ENCODE assay signal across 2 cellular contexts in the genomic region with DNA sequence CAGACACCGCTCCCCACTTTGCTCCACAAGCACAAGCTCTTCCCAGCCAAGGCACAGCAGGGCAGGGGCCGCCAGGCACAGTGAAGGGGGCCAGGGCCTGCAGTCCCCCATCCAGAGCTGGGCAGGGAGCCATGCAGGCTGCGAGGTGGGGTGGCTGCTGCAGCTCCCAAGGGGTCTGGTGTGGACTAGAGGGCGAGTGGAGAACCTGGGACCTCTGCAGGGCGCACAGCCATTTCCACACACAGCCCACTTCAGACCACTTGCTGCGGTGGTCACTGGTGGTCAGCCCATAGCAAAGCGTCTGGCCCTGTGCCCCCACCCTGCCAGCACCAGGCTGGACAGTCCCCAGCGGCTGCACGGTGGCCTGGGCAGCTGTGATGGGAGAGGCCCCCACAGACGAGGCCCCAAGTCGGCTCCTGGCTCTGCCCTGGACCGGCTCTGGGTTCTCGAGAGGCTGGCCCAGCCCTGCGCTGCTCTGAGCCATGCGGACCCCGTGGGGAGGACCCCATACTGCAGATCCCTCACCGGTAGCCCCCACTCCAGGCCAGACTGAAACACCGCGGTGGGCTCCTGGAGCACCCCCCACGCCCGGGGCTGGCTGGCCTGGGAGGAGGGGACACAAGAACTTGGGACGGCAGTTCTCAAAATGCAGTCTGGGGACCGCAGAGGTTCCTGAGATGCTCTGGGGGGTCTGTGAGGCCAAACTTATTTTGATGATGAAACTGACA.
TF ChIP-seq lines count a peak whose summit lies in the region.

No MANE protein-coding gene starts in this region.

TF ChIP-seq in IMR-90, 13 proteins besides CTCF, POLR2A, EP300 and RAD21:
- TF ChIP-seq CHD1 (IDR thresholded peaks at IDR 0.05; ENCODE audit: low read depth, low read length), result no peak
- TF ChIP-seq MXI1 (IDR thresholded peaks at IDR 0.05; ENCODE audit: borderline replicate concordance, low read depth, low read length), result no peak
- TF ChIP-seq RFX5 (IDR thresholded peaks at IDR 0.05; ENCODE audit: low read depth, low read length), result no peak
- TF ChIP-seq SMC3 (IDR thresholded peaks at IDR 0.05; ENCODE audit: low read depth, low read length), result no peak
- no peak for TF ChIP-seq RCOR1 (IDR thresholded peaks at IDR 0.05; ENCODE audit: insufficient replicate concordance, low read length)
- TF ChIP-seq, protein P1, sequence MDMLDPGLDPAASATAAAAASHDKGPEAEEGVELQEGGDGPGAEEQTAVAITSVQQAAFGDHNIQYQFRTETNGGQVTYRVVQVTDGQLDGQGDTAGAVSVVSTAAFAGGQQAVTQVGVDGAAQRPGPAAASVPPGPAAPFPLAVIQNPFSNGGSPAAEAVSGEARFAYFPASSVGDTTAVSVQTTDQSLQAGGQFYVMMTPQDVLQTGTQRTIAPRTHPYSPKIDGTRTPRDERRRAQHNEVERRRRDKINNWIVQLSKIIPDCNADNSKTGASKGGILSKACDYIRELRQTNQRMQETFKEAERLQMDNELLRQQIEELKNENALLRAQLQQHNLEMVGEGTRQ (IDR thresholded peaks at IDR 0.05; ENCODE audit: low read depth, low read length), result no peak
- no peak for TF ChIP-seq MAZ (IDR thresholded peaks at IDR 0.05; ENCODE audit: borderline replicate concordance, low read depth, low read length)
- no peak for TF ChIP-seq CEBPB (IDR thresholded peaks at IDR 0.05; ENCODE audit: low read depth, low read length)
- no peak for TF ChIP-seq BHLHE40 (IDR thresholded peaks at IDR 0.05; ENCODE audit: low read depth, low read length)

TF ChIP-seq in H1, 55 proteins besides CTCF, POLR2A, EP300 and RAD21:
- no peak for TF ChIP-seq JUND (IDR thresholded peaks at IDR 0.05; ENCODE audit: low read length)
- TF ChIP-seq CHD1 (IDR thresholded peaks at IDR 0.05; ENCODE audit: low read depth, low read length), result no peak
- TF ChIP-seq GABPA (IDR thresholded peaks at IDR 0.05; ENCODE audit: borderline replicate concordance, insufficient read depth, low read length), result no peak
- no peak for TF ChIP-seq CBX5 (IDR thresholded peaks at IDR 0.05; ENCODE audit: low read depth, low read length)
- no peak for TF ChIP-seq RXRA (IDR thresholded peaks at IDR 0.05; ENCODE audit: insufficient read depth, low read depth, low read length)
- TF ChIP-seq CEBPB (IDR thresholded peaks at IDR 0.05; ENCODE audit: low read depth, low read length), result no peak
- TF ChIP-seq SRF (IDR thresholded peaks at IDR 0.05; ENCODE audit: low read depth, low read length), result no peak
- no peak for TF ChIP-seq CTBP2 (IDR thresholded peaks at IDR 0.05; ENCODE audit: borderline replicate concordance, insufficient read depth, insufficient read length, low read length)
- TF ChIP-seq, protein P2, sequence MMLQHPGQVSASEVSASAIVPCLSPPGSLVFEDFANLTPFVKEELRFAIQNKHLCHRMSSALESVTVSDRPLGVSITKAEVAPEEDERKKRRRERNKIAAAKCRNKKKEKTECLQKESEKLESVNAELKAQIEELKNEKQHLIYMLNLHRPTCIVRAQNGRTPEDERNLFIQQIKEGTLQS (IDR thresholded peaks at IDR 0.05; ENCODE audit: insufficient read depth, low read depth, low read length), result no peak
- no peak for TF ChIP-seq ASH2L (IDR thresholded peaks at IDR 0.05; ENCODE audit: low read length)
- TF ChIP-seq SUZ12 (IDR thresholded peaks at IDR 0.05; ENCODE audit: low read length), result no peak
- TF ChIP-seq CHD2 (IDR thresholded peaks at IDR 0.05; ENCODE audit: low read length), result no peak
- TF ChIP-seq TEAD4 (IDR thresholded peaks at IDR 0.05; ENCODE audit: low read depth, low read length), result no peak
- no peak for TF ChIP-seq RFX5 (IDR thresholded peaks at IDR 0.05; ENCODE audit: borderline replicate concordance, low read depth, low read length)
- TF ChIP-seq, protein P3, sequence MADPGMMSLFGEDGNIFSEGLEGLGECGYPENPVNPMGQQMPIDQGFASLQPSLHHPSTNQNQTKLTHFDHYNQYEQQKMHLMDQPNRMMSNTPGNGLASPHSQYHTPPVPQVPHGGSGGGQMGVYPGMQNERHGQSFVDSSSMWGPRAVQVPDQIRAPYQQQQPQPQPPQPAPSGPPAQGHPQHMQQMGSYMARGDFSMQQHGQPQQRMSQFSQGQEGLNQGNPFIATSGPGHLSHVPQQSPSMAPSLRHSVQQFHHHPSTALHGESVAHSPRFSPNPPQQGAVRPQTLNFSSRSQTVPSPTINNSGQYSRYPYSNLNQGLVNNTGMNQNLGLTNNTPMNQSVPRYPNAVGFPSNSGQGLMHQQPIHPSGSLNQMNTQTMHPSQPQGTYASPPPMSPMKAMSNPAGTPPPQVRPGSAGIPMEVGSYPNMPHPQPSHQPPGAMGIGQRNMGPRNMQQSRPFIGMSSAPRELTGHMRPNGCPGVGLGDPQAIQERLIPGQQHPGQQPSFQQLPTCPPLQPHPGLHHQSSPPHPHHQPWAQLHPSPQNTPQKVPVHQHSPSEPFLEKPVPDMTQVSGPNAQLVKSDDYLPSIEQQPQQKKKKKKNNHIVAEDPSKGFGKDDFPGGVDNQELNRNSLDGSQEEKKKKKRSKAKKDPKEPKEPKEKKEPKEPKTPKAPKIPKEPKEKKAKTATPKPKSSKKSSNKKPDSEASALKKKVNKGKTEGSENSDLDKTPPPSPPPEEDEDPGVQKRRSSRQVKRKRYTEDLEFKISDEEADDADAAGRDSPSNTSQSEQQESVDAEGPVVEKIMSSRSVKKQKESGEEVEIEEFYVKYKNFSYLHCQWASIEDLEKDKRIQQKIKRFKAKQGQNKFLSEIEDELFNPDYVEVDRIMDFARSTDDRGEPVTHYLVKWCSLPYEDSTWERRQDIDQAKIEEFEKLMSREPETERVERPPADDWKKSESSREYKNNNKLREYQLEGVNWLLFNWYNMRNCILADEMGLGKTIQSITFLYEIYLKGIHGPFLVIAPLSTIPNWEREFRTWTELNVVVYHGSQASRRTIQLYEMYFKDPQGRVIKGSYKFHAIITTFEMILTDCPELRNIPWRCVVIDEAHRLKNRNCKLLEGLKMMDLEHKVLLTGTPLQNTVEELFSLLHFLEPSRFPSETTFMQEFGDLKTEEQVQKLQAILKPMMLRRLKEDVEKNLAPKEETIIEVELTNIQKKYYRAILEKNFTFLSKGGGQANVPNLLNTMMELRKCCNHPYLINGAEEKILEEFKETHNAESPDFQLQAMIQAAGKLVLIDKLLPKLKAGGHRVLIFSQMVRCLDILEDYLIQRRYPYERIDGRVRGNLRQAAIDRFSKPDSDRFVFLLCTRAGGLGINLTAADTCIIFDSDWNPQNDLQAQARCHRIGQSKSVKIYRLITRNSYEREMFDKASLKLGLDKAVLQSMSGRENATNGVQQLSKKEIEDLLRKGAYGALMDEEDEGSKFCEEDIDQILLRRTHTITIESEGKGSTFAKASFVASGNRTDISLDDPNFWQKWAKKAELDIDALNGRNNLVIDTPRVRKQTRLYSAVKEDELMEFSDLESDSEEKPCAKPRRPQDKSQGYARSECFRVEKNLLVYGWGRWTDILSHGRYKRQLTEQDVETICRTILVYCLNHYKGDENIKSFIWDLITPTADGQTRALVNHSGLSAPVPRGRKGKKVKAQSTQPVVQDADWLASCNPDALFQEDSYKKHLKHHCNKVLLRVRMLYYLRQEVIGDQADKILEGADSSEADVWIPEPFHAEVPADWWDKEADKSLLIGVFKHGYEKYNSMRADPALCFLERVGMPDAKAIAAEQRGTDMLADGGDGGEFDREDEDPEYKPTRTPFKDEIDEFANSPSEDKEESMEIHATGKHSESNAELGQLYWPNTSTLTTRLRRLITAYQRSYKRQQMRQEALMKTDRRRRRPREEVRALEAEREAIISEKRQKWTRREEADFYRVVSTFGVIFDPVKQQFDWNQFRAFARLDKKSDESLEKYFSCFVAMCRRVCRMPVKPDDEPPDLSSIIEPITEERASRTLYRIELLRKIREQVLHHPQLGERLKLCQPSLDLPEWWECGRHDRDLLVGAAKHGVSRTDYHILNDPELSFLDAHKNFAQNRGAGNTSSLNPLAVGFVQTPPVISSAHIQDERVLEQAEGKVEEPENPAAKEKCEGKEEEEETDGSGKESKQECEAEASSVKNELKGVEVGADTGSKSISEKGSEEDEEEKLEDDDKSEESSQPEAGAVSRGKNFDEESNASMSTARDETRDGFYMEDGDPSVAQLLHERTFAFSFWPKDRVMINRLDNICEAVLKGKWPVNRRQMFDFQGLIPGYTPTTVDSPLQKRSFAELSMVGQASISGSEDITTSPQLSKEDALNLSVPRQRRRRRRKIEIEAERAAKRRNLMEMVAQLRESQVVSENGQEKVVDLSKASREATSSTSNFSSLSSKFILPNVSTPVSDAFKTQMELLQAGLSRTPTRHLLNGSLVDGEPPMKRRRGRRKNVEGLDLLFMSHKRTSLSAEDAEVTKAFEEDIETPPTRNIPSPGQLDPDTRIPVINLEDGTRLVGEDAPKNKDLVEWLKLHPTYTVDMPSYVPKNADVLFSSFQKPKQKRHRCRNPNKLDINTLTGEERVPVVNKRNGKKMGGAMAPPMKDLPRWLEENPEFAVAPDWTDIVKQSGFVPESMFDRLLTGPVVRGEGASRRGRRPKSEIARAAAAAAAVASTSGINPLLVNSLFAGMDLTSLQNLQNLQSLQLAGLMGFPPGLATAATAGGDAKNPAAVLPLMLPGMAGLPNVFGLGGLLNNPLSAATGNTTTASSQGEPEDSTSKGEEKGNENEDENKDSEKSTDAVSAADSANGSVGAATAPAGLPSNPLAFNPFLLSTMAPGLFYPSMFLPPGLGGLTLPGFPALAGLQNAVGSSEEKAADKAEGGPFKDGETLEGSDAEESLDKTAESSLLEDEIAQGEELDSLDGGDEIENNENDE (IDR thresholded peaks at IDR 0.05; ENCODE audit: insufficient replicate concordance, low read length), result no peak
- TF ChIP-seq SP4 (IDR thresholded peaks at IDR 0.05; ENCODE audit: low read length), result no peak
